13 cellular contexts compared by ENCODE assay signal in the genomic region with DNA sequence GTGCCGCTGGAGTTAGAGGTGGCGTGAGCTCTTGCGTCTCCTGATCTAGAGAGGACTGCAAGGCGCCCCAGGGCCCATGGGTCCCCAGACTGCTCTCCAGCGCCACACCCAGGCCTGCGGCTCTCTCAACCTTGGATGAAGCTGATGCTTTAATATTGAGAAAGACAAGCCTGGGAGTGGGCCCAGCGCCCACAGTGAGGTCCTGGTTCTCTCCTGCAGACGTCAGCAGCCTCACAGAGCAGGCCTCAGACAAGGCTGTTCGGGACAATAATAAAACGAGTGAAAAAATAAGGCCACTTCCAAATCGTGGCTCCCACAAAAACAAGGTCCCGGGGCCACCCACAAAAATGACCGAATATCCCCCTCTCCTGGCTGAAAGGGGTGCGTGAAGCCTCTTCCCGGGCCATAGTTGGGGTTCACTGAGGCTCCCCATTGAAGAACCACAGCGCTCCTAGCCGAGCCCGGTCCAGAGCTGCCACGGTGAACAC. TPM values are rescaled to one million over a fixed set of nuclear protein-coding genes. Genes with fewer than 3 reads are reported as not detected.
A peak's percentile ranks its signal among the peaks of the same experiment; 100 is the strongest.
DNase-seq lines count a peak whose midpoint lies in the region; ATAC-seq, FAIRE-seq and TF ChIP-seq lines count a peak whose summit lies in the region.
"Had no signal": no experiment of that assay in that cellular context is flagged by ENCODE, and none has a peak within 500 bp of the region (broad histone marks: within the 10 kb centered on the region; RNA-seq: fewer than 3 reads in every experiment).

No MANE protein-coding gene starts in this region.

- BruUV-seq in K562 (replicated peaks; lab: Mats Ljungman, UMichigan) = no TSS peak

- peak; percentile 97 for ATAC-seq in K562
- ATAC-seq in HG03097 (IDR thresholded peaks at IDR 0.05; ENCODE audit: low FRiP score, unreplicated experiment) = no peak

- H4K20me1 ChIP-seq in K562 (replicated peaks; ENCODE audit: control insufficient read depth, insufficient read depth, low read length) (peaks cover 4% of the 10 kb centered on the region), neural progenitor cell (ENCODE audit: low read depth) (no peaks in the 10 kb centered on the region)

- DNase-seq in DMS 273 (lab: John Stamatoyannopoulos, UW; ENCODE audit: unreplicated experiment) (peak; percentile 27), DMS 273 treated with DMSO at 0.1 percent for 48 hours (lab: John Stamatoyannopoulos, UW) (no peak), NAMALWA (ENCODE audit: low spot score) (peak; percentile 32), K562 (ENCODE audit: extremely low read depth in 1 of 4, low spot score in 3 of 4) (peak; percentile 58 to 81 (median 70)), neural progenitor cell (ENCODE audit: low spot score) (peak; percentile 38), H54 (ENCODE audit: insufficient read length, low spot score) (no peak), GM03348 (ENCODE audit: low spot score) (no peak)
- DNase-seq: foreskin melanocyte, natural killer cell, NCI-H1930 had no signal

- peak; percentile 97 to 99 for TF ChIP-seq RAD21 in K562 (CRISPR knock-in tag; conservative IDR thresholded peaks at IDR 0.05 in 1 of 2, IDR thresholded peaks at IDR 0.05 in 1 of 2)

- no peak for TF ChIP-seq POLR2A in K562 (conservative IDR thresholded peaks at IDR 0.05)
- no peak for TF ChIP-seq POLR2A in H54 (IDR thresholded peaks at IDR 0.05; ENCODE audit: low read depth, low read length)

- peak overlapping the region; percentile 35; the same call in 1 of the 2 replicates for H2AFZ ChIP-seq in K562 (ENCODE audit: low read depth, low read length)
- no peak overlapping the region for H2AFZ ChIP-seq in neural progenitor cell (replicated peaks)

- H3F3A ChIP-seq in neural progenitor cell (ENCODE audit: low read depth) = peaks cover 14% of the 10 kb centered on the region

- TF ChIP-seq CTCF in K562 (IDR thresholded peaks at IDR 0.05 in 2 of 3, conservative IDR thresholded peaks at IDR 0.05 in 1 of 3; ENCODE audit: insufficient read depth in 2 of 3, low read depth in 1 of 3, low read length in 3 of 3) (peak; percentile 75 to 86 (median 78); a peak in 5 of 6 replicates), neural progenitor cell (IDR thresholded peaks at IDR 0.05) (peak; percentile 35)

- POLR2A ChIA-PET in K562 (lab: Yijun Ruan, JAX) = interaction anchor here (0.6 to 1.7 kb wide), 5 partner anchors 9 to 738 kb away, joined by 3 to 6 read pairs (median 4); no protein-coding TSS in a partner anchor

- no peaks in the 10 kb centered on the region for H3K9me1 ChIP-seq in K562 (ENCODE audit: control insufficient read depth, insufficient read depth, low read length)

- no peak overlapping the region for H3K4me3 Mint-ChIP-seq in neural progenitor cell
- H3K4me3 Mint-ChIP-seq: natural killer cell had no signal

- H3K9me3 ChIP-seq in K562 (replicated peaks; ENCODE audit: control insufficient read depth, insufficient read depth, low read depth, low read length) (no peaks in the 10 kb centered on the region), neural progenitor cell (ENCODE audit: low read depth) (no peaks in the 10 kb centered on the region)
- H3K9me3 ChIP-seq: ascending aorta had no signal

- H3K4me2 ChIP-seq in K562 (ENCODE audit: insufficient read depth, low read length) (peak overlapping the region; percentile 0; the same call in 1 of the 2 replicates), neural progenitor cell (no peak overlapping the region)

- peaks cover 5% of the 10 kb centered on the region for H3K27me3 Mint-ChIP-seq in neural progenitor cell (ENCODE audit: insufficient read depth, low read depth)

- no peaks in the 10 kb centered on the region for H3K79me2 ChIP-seq in K562 (ENCODE audit: control insufficient read depth, insufficient read depth, low read length)
- no peaks in the 10 kb centered on the region for H3K79me2 ChIP-seq in neural progenitor cell (ENCODE audit: low read depth)

- H3K9me3 Mint-ChIP-seq in neural progenitor cell = no peaks in the 10 kb centered on the region
- H3K9me3 Mint-ChIP-seq: natural killer cell had no signal

- in situ Hi-C loops in K562 (cut with MboI) = no loop called here

- CTCF ChIA-PET in K562 (lab: Yijun Ruan, JAX; ENCODE audit: low intra/inter-chr PET ratio) = interaction anchor here (0.6 to 1.2 kb wide), 5 partner anchors 12 to 457 kb away, joined by 3 to 4 read pairs (median 4); no protein-coding TSS in a partner anchor

- no peak overlapping the region for H3K27ac Mint-ChIP-seq in neural progenitor cell
- H3K27ac Mint-ChIP-seq: natural killer cell had no signal

- H3K36me3 Mint-ChIP-seq in neural progenitor cell = no peaks in the 10 kb centered on the region
- H3K36me3 Mint-ChIP-seq: natural killer cell had no signal

- peaks cover 10% of the 10 kb centered on the region for H3K4me1 Mint-ChIP-seq in neural progenitor cell
- H3K4me1 Mint-ChIP-seq: natural killer cell had no signal

- H3K4me1 ChIP-seq in K562 (replicated peaks in 1 of 2; ENCODE audit: control insufficient read depth in 2 of 2, insufficient read depth in 2 of 2, low read length in 2 of 2) (peaks cover 0 to 24% of the 10 kb centered on the region in 2 experiments; a peak in 2 of 5 replicates), neural progenitor cell (peaks cover 11% of the 10 kb centered on the region)
- H3K4me1 ChIP-seq: ascending aorta had no signal

- intact Hi-C loops in K562 (cut with micrococcal nuclease) = no loop called here

- no peak for TF ChIP-seq EP300 in K562 (IDR thresholded peaks at IDR 0.05; ENCODE audit: low read length)

- FAIRE-seq in K562 (lab: Jason Lieb, UNC) = peak; percentile 92
- FAIRE-seq in H54 (lab: Jason Lieb, UNC) = no peak

- H3K9ac ChIP-seq in K562 (ENCODE audit: insufficient read depth in 1 of 2, low read depth in 2 of 2, low read length in 2 of 2) (no peak overlapping the region), neural progenitor cell (no peak overlapping the region)

- H3K27ac ChIP-seq in K562 (ENCODE audit: extremely low read depth, low read depth, low read length) (no peak overlapping the region), neural progenitor cell (no peak overlapping the region)
- H3K27ac ChIP-seq: 22Rv1, ascending aorta had no signal

- H3K27me3 ChIP-seq in K562 (ENCODE audit: control insufficient read depth in 2 of 2, insufficient read depth in 2 of 2, low read length in 2 of 2) = peaks cover 16 to 41% of the 10 kb centered on the region in 2 experiments; a peak in 3 of 5 replicates
- no peaks in the 10 kb centered on the region for H3K27me3 ChIP-seq in neural progenitor cell
- H3K27me3 ChIP-seq: ascending aorta had no signal

- H3K36me3 ChIP-seq in K562 (ENCODE audit: control insufficient read depth, insufficient read depth, low read length) (no peaks in the 10 kb centered on the region), neural progenitor cell (no peaks in the 10 kb centered on the region)
- H3K36me3 ChIP-seq: ascending aorta had no signal

- 4% methylated on average over 19 of the region's 19 CpGs for WGBS in K562 (ENCODE audit: insufficient coverage, low coverage, missing lambda C conversion rate)

- H3K4me3 ChIP-seq in K562 (no peak overlapping the region), neural progenitor cell (no peak overlapping the region)
- H3K4me3 ChIP-seq: ascending aorta had no signal

RNA-seq across cellular contexts. Expression of a gene that starts 6.0 kb away (rescaled TPM):
- not detected in 2 replicates for total RNA-seq in K562 (2011; cell fraction: chromatin; rRNA removed; ENCODE audit: low replicate concordance)
- not detected in 2 replicates for total RNA-seq in K562 (2011; cell fraction: nucleolus; rRNA removed)
- total RNA-seq in K562 (2011; cell fraction: nucleoplasm; rRNA removed) = not detected in 2 replicates
- total RNA-seq in K562 (2014; rRNA removed) (0.12 TPM in 1 of 2 replicates, not detected in the other), K562 (2014; rRNA removed; fragmentation: Illumina TruSeq; extraction: Trizol) (not detected in 2 replicates), K562 (2015; rRNA removed; fragmentation: Illumina TruSeq; extraction: Trizol) (not detected in 2 replicates), K562 (2021) (not detected in 2 replicates), neural progenitor cell (ENCODE audit: low replicate concordance) (not detected in 2 replicates)
- polyA plus RNA-seq in K562 (2011; rRNA removed) (0.09 TPM in 1 of 2 replicates, not detected in the other), K562 (2014; fragmentation: Illumina TruSeq; extraction: Trizol) (not detected in 2 replicates), K562 (2014; fragmentation: Nextera tagmentation; extraction: Ambion mirVana) (not detected), K562 (2014; rRNA removed) (0.08 TPM in 1 of 2 replicates, not detected in the other)
- not detected in 2 replicates for polyA plus RNA-seq in K562 (2011; cell fraction: cytosol; rRNA removed)
- 0.40 TPM in 1 of 2 replicates, not detected in the other for polyA plus RNA-seq in K562 (2011; cell fraction: nucleus; rRNA removed)
- polyA plus RNA-seq in K562 (2012) = not detected in 2 replicates
- polyA minus RNA-seq in K562 (2011; rRNA and poly(A)+ RNA removed) = not detected in 2 replicates
- not detected in 2 replicates for polyA minus RNA-seq in K562 (2011; cell fraction: cytosol; rRNA and poly(A)+ RNA removed)
- not detected in 2 replicates for polyA minus RNA-seq in K562 (2011; cell fraction: nucleus; rRNA and poly(A)+ RNA removed)
- total RNA-seq: ascending aorta, natural killer cell had no signal

RNA-seq across cellular contexts. Expression of a gene that starts 18.0 kb away (rescaled TPM):
- total RNA-seq in K562 (2011; cell fraction: chromatin; rRNA removed; ENCODE audit: low replicate concordance) = 0.18 TPM in 1 of 2 replicates, not detected in the other
- not detected in 2 replicates for total RNA-seq in K562 (2011; cell fraction: nucleolus; rRNA removed)
- not detected in 2 replicates for total RNA-seq in K562 (2011; cell fraction: nucleoplasm; rRNA removed)
- total RNA-seq in K562 (2014; rRNA removed) = not detected in 2 replicates
- total RNA-seq in K562 (2014; rRNA removed; fragmentation: Illumina TruSeq; extraction: Trizol) = not detected in 2 replicates
- total RNA-seq in K562 (2015; rRNA removed; fragmentation: Illumina TruSeq; extraction: Trizol) = not detected in 2 replicates
- not detected in 2 replicates for total RNA-seq in K562 (2021)
- not detected in 2 replicates for polyA plus RNA-seq in K562 (2011; rRNA removed)
- not detected in 2 replicates for polyA plus RNA-seq in K562 (2011; cell fraction: cytosol; rRNA removed)
- polyA plus RNA-seq in K562 (2011; cell fraction: nucleus; rRNA removed) = not detected in 2 replicates
- polyA plus RNA-seq in K562 (2012) = 0.01 TPM in 1 of 2 replicates, not detected in the other
- polyA plus RNA-seq in K562 (2014; fragmentation: Illumina TruSeq; extraction: Trizol) = not detected in 2 replicates
- under 1 TPM in 1 of 2 experiments, not detected in 1; 0.01 TPM for polyA plus RNA-seq in K562 (2014; fragmentation: Nextera tagmentation; extraction: Ambion mirVana)
- polyA plus RNA-seq in K562 (2014; rRNA removed) = not detected in 2 replicates
- not detected in 2 replicates for polyA minus RNA-seq in K562 (2011; rRNA and poly(A)+ RNA removed)
- not detected in 2 replicates for polyA minus RNA-seq in K562 (2011; cell fraction: cytosol; rRNA and poly(A)+ RNA removed)
- polyA minus RNA-seq in K562 (2011; cell fraction: nucleus; rRNA and poly(A)+ RNA removed) = not detected in 2 replicates
- total RNA-seq in neural progenitor cell (ENCODE audit: low replicate concordance) = not detected in 2 replicates
- total RNA-seq: natural killer cell had no signal

RNA-seq across cellular contexts. Expression of a gene that starts 27.0 kb away (rescaled TPM):
- total RNA-seq in K562 (2011; cell fraction: chromatin; rRNA removed; ENCODE audit: low replicate concordance) = 3.5 and 9.0 TPM in 2 replicates
- 2.5 and 7.2 TPM in 2 replicates for total RNA-seq in K562 (2011; cell fraction: nucleolus; rRNA removed)
- total RNA-seq in K562 (2011; cell fraction: nucleoplasm; rRNA removed) = 2.3 and 3.1 TPM in 2 replicates
- total RNA-seq in K562 (2014; rRNA removed) = 0.18 and 0.24 TPM in 2 replicates
- total RNA-seq in K562 (2014; rRNA removed; fragmentation: Illumina TruSeq; extraction: Trizol) = 0.07 TPM in 1 of 2 replicates, not detected in the other
- total RNA-seq in K562 (2015; rRNA removed; fragmentation: Illumina TruSeq; extraction: Trizol) = 0.07 and 0.19 TPM in 2 replicates
- total RNA-seq in K562 (2021) = 0.34 and 0.62 TPM in 2 replicates
- polyA plus RNA-seq in K562 (2011; rRNA removed) = 1.4 and 2.8 TPM in 2 replicates
- 1.0 and 1.1 TPM in 2 replicates for polyA plus RNA-seq in K562 (2011; cell fraction: cytosol; rRNA removed)
- 3.8 and 5.3 TPM in 2 replicates for polyA plus RNA-seq in K562 (2011; cell fraction: nucleus; rRNA removed)
- polyA plus RNA-seq in K562 (2012) = 2.4 and 4.3 TPM in 2 replicates
- 0.15 and 0.39 TPM in 2 replicates for polyA plus RNA-seq in K562 (2014; fragmentation: Illumina TruSeq; extraction: Trizol)
- under 1 TPM; 0.01 TPM for polyA plus RNA-seq in K562 (2014; fragmentation: Nextera tagmentation; extraction: Ambion mirVana)
- 0.15 and 0.23 TPM in 2 replicates for polyA plus RNA-seq in K562 (2014; rRNA removed)
- polyA minus RNA-seq in K562 (2011; rRNA and poly(A)+ RNA removed) = 1.1 and 2.7 TPM in 2 replicates
- polyA minus RNA-seq in K562 (2011; cell fraction: cytosol; rRNA and poly(A)+ RNA removed) = 1.6 and 2.2 TPM in 2 replicates
- 1.1 and 2.2 TPM in 2 replicates for polyA minus RNA-seq in K562 (2011; cell fraction: nucleus; rRNA and poly(A)+ RNA removed)
- total RNA-seq in neural progenitor cell (ENCODE audit: low replicate concordance) = 0.22 and 0.25 TPM in 2 replicates
- total RNA-seq: ascending aorta had no signal

RNA-seq across cellular contexts. Expression of a gene that starts 32.2 kb away (rescaled TPM):
- total RNA-seq in K562 (2011; cell fraction: chromatin; rRNA removed; ENCODE audit: low replicate concordance) = 83.4 and 274 TPM in 2 replicates
- 193 and 201 TPM in 2 replicates for total RNA-seq in K562 (2011; cell fraction: nucleolus; rRNA removed)
- total RNA-seq in K562 (2011; cell fraction: nucleoplasm; rRNA removed) = 97.9 and 105 TPM in 2 replicates
- 86.9 and 98.3 TPM in 2 replicates for total RNA-seq in K562 (2014; rRNA removed)
- total RNA-seq in K562 (2014; rRNA removed; fragmentation: Illumina TruSeq; extraction: Trizol) = 13.8 and 22.2 TPM in 2 replicates
- 45.6 and 45.8 TPM in 2 replicates for total RNA-seq in K562 (2015; rRNA removed; fragmentation: Illumina TruSeq; extraction: Trizol)
- total RNA-seq in K562 (2021) = 108 and 124 TPM in 2 replicates
- polyA plus RNA-seq in K562 (2011; rRNA removed) = 50.0 and 84.1 TPM in 2 replicates
- polyA plus RNA-seq in K562 (2011; cell fraction: cytosol; rRNA removed) = 68.5 and 125 TPM in 2 replicates
- polyA plus RNA-seq in K562 (2011; cell fraction: nucleus; rRNA removed) = 244 and 346 TPM in 2 replicates
- 106 and 149 TPM in 2 replicates for polyA plus RNA-seq in K562 (2012)
- 37.6 and 65.2 TPM in 2 replicates for polyA plus RNA-seq in K562 (2014; fragmentation: Illumina TruSeq; extraction: Trizol)
- 1 to 10 TPM; 1.1 to 3.9 TPM for polyA plus RNA-seq in K562 (2014; fragmentation: Nextera tagmentation; extraction: Ambion mirVana)
- 83.0 and 83.1 TPM in 2 replicates for polyA plus RNA-seq in K562 (2014; rRNA removed)
- 29.0 and 37.5 TPM in 2 replicates for polyA minus RNA-seq in K562 (2011; rRNA and poly(A)+ RNA removed)
- polyA minus RNA-seq in K562 (2011; cell fraction: cytosol; rRNA and poly(A)+ RNA removed) = 63.7 and 76.3 TPM in 2 replicates
- polyA minus RNA-seq in K562 (2011; cell fraction: nucleus; rRNA and poly(A)+ RNA removed) = 42.3 and 49.5 TPM in 2 replicates
- 48.7 and 126 TPM in 2 replicates for total RNA-seq in neural progenitor cell (ENCODE audit: low replicate concordance)

Comparison
In these comparisons a context has a peak if more than half of its experiments do, and no peak if none do; other contexts are left out.
1. DNase-seq: peak in DMS 273 (single experiment), NAMALWA (single experiment), K562 (4 of 4) and neural progenitor cell (single experiment); none in DMS 273 treated with DMSO at 0.1 percent for 48 hours (single experiment), H54 (single experiment) and GM03348 (single experiment).